21 cellular contexts compared by ENCODE assay signal in genomic region chr4:153453455-153453854, GRCh38.
"Had no signal": no experiment of that assay in that cellular context is flagged by ENCODE, and none has a peak within 500 bp of the region (broad histone marks: within the 10 kb centered on the region; RNA-seq: fewer than 3 reads in every experiment).

No MANE protein-coding gene starts in this region.

- H3K27me3 ChIP-seq: body of pancreas, cardiac muscle cell, heart right ventricle, tibial artery had no signal

- ATAC-seq: activated CD8-positive, alpha-beta memory T cell treated with anti-CD3 and anti-CD28 coated beads, Interleukin-2, amount 10 ng/mL, durations not matched to agents 7 days and 5 days; heart right ventricle had no signal

- H3K27ac Mint-ChIP-seq: activated CD4-positive, alpha-beta memory T cell treated with anti-CD3 and anti-CD28 coated beads for 36 hours; activated CD8-positive, alpha-beta memory T cell treated with anti-CD3 and anti-CD28 coated beads, Interleukin-2, amount 10 ng/mL, durations not matched to agents 7 days and 5 days; progenitor cell of endocrine pancreas had no signal

- H3K4me3 ChIP-seq: body of pancreas, cardiac muscle cell, heart right ventricle, lung, tibial artery had no signal

- H3K9me3 ChIP-seq: body of pancreas, heart right ventricle, tibial artery had no signal

- H3K27me3 Mint-ChIP-seq: activated CD4-positive, alpha-beta memory T cell treated with anti-CD3 and anti-CD28 coated beads for 36 hours; naive B cell had no signal

- H3K9me3 Mint-ChIP-seq: activated CD4-positive, alpha-beta memory T cell treated with anti-CD3 and anti-CD28 coated beads for 36 hours; immature natural killer cell; naive B cell had no signal

- H3K27ac ChIP-seq: cardiac muscle cell, heart right ventricle had no signal

- DNase-seq: activated CD4-positive, alpha-beta memory T cell treated with anti-CD3 and anti-CD28 coated beads for 36 hours; activated CD4-positive, alpha-beta T cell treated with anti-CD3 and anti-CD28 coated beads for 48 hours; activated CD8-positive, alpha-beta memory T cell treated with anti-CD3 and anti-CD28 coated beads, Interleukin-2, amount 10 ng/mL, durations not matched to agents 7 days and 5 days; activated effector memory CD4-positive, alpha-beta T cell treated with anti-CD3 and anti-CD28 coated beads, Interleukin-2, amount 50 U/mL, for 16 hours; activated naive CD4-positive, alpha-beta T cell treated with anti-CD3 and anti-CD28 coated beads, Interleukin-2, amount 50 U/mL, for 16 hours; activated T-cell treated with anti-CD3 and anti-CD28 coated beads for 4 hours; anterior cingulate cortex; body of pancreas; foreskin fibroblast; heart right ventricle; immature natural killer cell; naive B cell; retina; stimulated activated CD4-positive, alpha-beta T cell treated with anti-CD3 and anti-CD28 coated beads, Interleukin-2, amount 100 ng/mL, for 48 hours; stimulated activated CD8-positive, alpha-beta memory T cell treated with anti-CD3 and anti-CD28 coated beads, Interleukin-4, amount 100 ng/mL, for 48 hours; stimulated activated naive CD4-positive, alpha-beta T cell; tibial artery had no signal

- H3K36me3 ChIP-seq: cardiac muscle cell, heart right ventricle, tibial artery had no signal

- H3K4me3 Mint-ChIP-seq: activated CD4-positive, alpha-beta memory T cell treated with anti-CD3 and anti-CD28 coated beads for 36 hours; activated CD8-positive, alpha-beta memory T cell treated with anti-CD3 and anti-CD28 coated beads, Interleukin-2, amount 10 ng/mL, durations not matched to agents 7 days and 5 days; immature natural killer cell; naive B cell; neural crest cell had no signal

- H3K36me3 Mint-ChIP-seq: activated CD4-positive, alpha-beta memory T cell treated with anti-CD3 and anti-CD28 coated beads for 36 hours; activated CD8-positive, alpha-beta memory T cell treated with anti-CD3 and anti-CD28 coated beads, Interleukin-2, amount 10 ng/mL, durations not matched to agents 7 days and 5 days; immature natural killer cell; naive B cell had no signal
